Comparison of ENCODE assay signal across 17 cellular contexts in genomic region chr18:26812462-26812861, GRCh38. TPM values are rescaled to one million over a fixed set of nuclear protein-coding genes. Genes with fewer than 3 reads are reported as not detected.
A peak's percentile ranks its signal among the peaks of the same experiment; 100 is the strongest.
DNase-seq lines count a peak whose midpoint lies in the region; ATAC-seq and TF ChIP-seq lines count a peak whose summit lies in the region.
"Had no signal": no experiment of that assay in that cellular context is flagged by ENCODE, and none has a peak within 500 bp of the region (broad histone marks: within the 10 kb centered on the region; RNA-seq: fewer than 3 reads in every experiment).

No MANE protein-coding gene starts in this region.

- peak; percentile 12 for DNase-seq in COLO829 (ENCODE audit: low spot score)
- DNase-seq in DND-41, result no peak
- DNase-seq in mesendoderm, result no peak
- DNase-seq in progenitor cell of endocrine pancreas (ENCODE audit: low spot score, unreplicated experiment), result no peak
- DNase-seq in activated T-cell treated with anti-CD3 and anti-CD28 coated beads, Interleukin-2, amount 50 U/mL, for 24 hours, result no peak
- DNase-seq in AG08396 (ENCODE audit: low spot score), result no peak
- DNase-seq in DMS79 (lab: John Stamatoyannopoulos, UW), result no peak
- DNase-seq: C1 segment of cervical spinal cord; CD4-positive, alpha-beta memory T cell; DMS 273 treated with DMSO at 0.1 percent for 48 hours; DMS79 treated with DMSO at 0.1 percent for 48 hours; GOT3; HFFc6 had no signal

- ATAC-seq in DND-41 (ENCODE audit: insufficient read depth, low read depth), result no peak

- H3K79me2 ChIP-seq in DND-41 (ENCODE audit: insufficient read depth, low read length) (no peaks in the 10 kb centered on the region), mesendoderm (ENCODE audit: control insufficient read depth, insufficient read depth, low read length) (no peaks in the 10 kb centered on the region)

- no peak overlapping the region for H3K27ac ChIP-seq in DND-41 (ENCODE audit: low read length)
- no peak overlapping the region for H3K27ac ChIP-seq in mesendoderm (ENCODE audit: low read depth, low read length)
- H3K27ac ChIP-seq: A549 had no signal

- 0 out of 2 replicates have a peak, but pooled peaks cover 4% of the 10 kb centered on the region for H3K4me1 ChIP-seq in DND-41 (ENCODE audit: insufficient read depth, low read length)
- H3K4me1 ChIP-seq in mesendoderm (ENCODE audit: control insufficient read depth, low read depth, low read length), result no peaks in the 10 kb centered on the region
- H3K4me1 ChIP-seq: A549, Caco-2 had no signal

- H3K9ac ChIP-seq in DND-41 (ENCODE audit: low read depth, low read length) (no peak overlapping the region), mesendoderm (ENCODE audit: low read length) (no peak overlapping the region)

- TF ChIP-seq CTCF in DND-41 (IDR thresholded peaks at IDR 0.05; ENCODE audit: borderline replicate concordance, extremely low read depth, low read length, poor library complexity, severe bottlenecking) (no peak), progenitor cell of endocrine pancreas (IDR thresholded peaks at IDR 0.05; ENCODE audit: unreplicated experiment) (no peak)

- H3K4me2 ChIP-seq in DND-41 (ENCODE audit: insufficient read depth, low read length) (no peak overlapping the region), mesendoderm (ENCODE audit: low read length) (no peak overlapping the region)
- H3K4me2 ChIP-seq: A549 had no signal

- H2AK5ac ChIP-seq in mesendoderm (ENCODE audit: low read length), result no peak overlapping the region

- peak overlapping the region; percentile 1 for H3K27ac Mint-ChIP-seq in progenitor cell of endocrine pancreas
- no peak overlapping the region for H3K27ac Mint-ChIP-seq in activated T-cell treated with anti-CD3 and anti-CD28 coated beads, Interleukin-2, amount 50 U/mL, for 24 hours
- H3K27ac Mint-ChIP-seq: CD4-positive, alpha-beta memory T cell; HFFc6 had no signal

- no peak overlapping the region for H4K5ac ChIP-seq in mesendoderm (ENCODE audit: low read length)

- no peak overlapping the region for H4K8ac ChIP-seq in mesendoderm (ENCODE audit: low read depth, low read length)

- H3K79me1 ChIP-seq in mesendoderm (ENCODE audit: low read length), result no peaks in the 10 kb centered on the region

- peaks cover 5% of the 10 kb centered on the region for H3K9me3 Mint-ChIP-seq in progenitor cell of endocrine pancreas (ENCODE audit: low read depth)
- peaks cover 24% of the 10 kb centered on the region for H3K9me3 Mint-ChIP-seq in activated T-cell treated with anti-CD3 and anti-CD28 coated beads, Interleukin-2, amount 50 U/mL, for 24 hours

- no peaks in the 10 kb centered on the region for H3K27me3 ChIP-seq in DND-41 (ENCODE audit: insufficient read depth, low read length, poor library complexity)
- no peaks in the 10 kb centered on the region for H3K27me3 ChIP-seq in mesendoderm (ENCODE audit: insufficient read depth, low read length, poor library complexity)

- peaks cover 5% of the 10 kb centered on the region for H3K27me3 Mint-ChIP-seq in progenitor cell of endocrine pancreas
- no peaks in the 10 kb centered on the region for H3K27me3 Mint-ChIP-seq in activated T-cell treated with anti-CD3 and anti-CD28 coated beads, Interleukin-2, amount 50 U/mL, for 24 hours
- H3K27me3 Mint-ChIP-seq: CD4-positive, alpha-beta memory T cell had no signal

- no peak overlapping the region for H3K23ac ChIP-seq in mesendoderm (ENCODE audit: low read length)

- no peak overlapping the region for H3K4me3 ChIP-seq in DND-41 (ENCODE audit: low read depth in 1 of 2, low read length in 2 of 2)
- H3K4me3 ChIP-seq in mesendoderm (ENCODE audit: low read length), result no peak overlapping the region
- H3K4me3 ChIP-seq: A549, HAP-1 had no signal

- H3K36me3 Mint-ChIP-seq in progenitor cell of endocrine pancreas (ENCODE audit: insufficient read depth), result no peaks in the 10 kb centered on the region
- no peaks in the 10 kb centered on the region for H3K36me3 Mint-ChIP-seq in activated T-cell treated with anti-CD3 and anti-CD28 coated beads, Interleukin-2, amount 50 U/mL, for 24 hours (ENCODE audit: low read depth)
- H3K36me3 Mint-ChIP-seq: CD4-positive, alpha-beta memory T cell had no signal

- H2BK15ac ChIP-seq in mesendoderm (replicated peaks; ENCODE audit: low read depth), result peak overlapping the region; percentile 74

- no CpG with 5 or more reads among the region's 3 CpGs for WGBS in mesendoderm (ENCODE audit: extremely low coverage, insufficient coverage, low lambda C conversion rate)

- no peak overlapping the region for H3K56ac ChIP-seq in mesendoderm (ENCODE audit: low read length)

- H3K36me3 ChIP-seq in DND-41 (ENCODE audit: insufficient read depth, low read length), result no peaks in the 10 kb centered on the region
- H3K36me3 ChIP-seq in mesendoderm (ENCODE audit: control insufficient read depth, insufficient read depth, low read length), result no peaks in the 10 kb centered on the region
- H3K36me3 ChIP-seq: HAP-1 had no signal

- peaks cover 8% of the 10 kb centered on the region for H3K4me1 Mint-ChIP-seq in progenitor cell of endocrine pancreas (ENCODE audit: low read depth)
- H3K4me1 Mint-ChIP-seq in activated T-cell treated with anti-CD3 and anti-CD28 coated beads, Interleukin-2, amount 50 U/mL, for 24 hours (ENCODE audit: low read depth), result no peaks in the 10 kb centered on the region

- no peak overlapping the region for H3K4ac ChIP-seq in mesendoderm (ENCODE audit: low read depth, low read length)

- H3K4me3 Mint-ChIP-seq in progenitor cell of endocrine pancreas (ENCODE audit: low read depth), result no peak overlapping the region
- no peak overlapping the region for H3K4me3 Mint-ChIP-seq in activated T-cell treated with anti-CD3 and anti-CD28 coated beads, Interleukin-2, amount 50 U/mL, for 24 hours
- H3K4me3 Mint-ChIP-seq: CD4-positive, alpha-beta memory T cell; HFFc6 had no signal

- peaks cover 5% of the 10 kb centered on the region for H3K9me3 ChIP-seq in DND-41 (ENCODE audit: insufficient read depth, low read length, severe bottlenecking)
- H3K9me3 ChIP-seq: A549, Caco-2, HAP-1 had no signal

- H4K20me1 ChIP-seq in DND-41 (ENCODE audit: insufficient read depth, low read length), result no peaks in the 10 kb centered on the region

- H2BK5ac ChIP-seq in mesendoderm (ENCODE audit: low read length), result no peak overlapping the region

- no peak overlapping the region for H3K18ac ChIP-seq in mesendoderm (ENCODE audit: low read length)

- no peak overlapping the region for H2BK120ac ChIP-seq in mesendoderm (ENCODE audit: low read depth, low read length)

- H2AFZ ChIP-seq in DND-41 (ENCODE audit: low read depth, low read length), result peak overlapping the region; percentile 43

RNA-seq across cellular contexts. Expression of gene AQP4, which starts 53.0 kb away (rescaled TPM):
- polyA plus RNA-seq in mesendoderm (2013, experiment 1 of 2), result 0.28 TPM
- polyA plus RNA-seq in mesendoderm (2013, experiment 2 of 2), result 0.32 TPM
- total RNA-seq in progenitor cell of endocrine pancreas, result 1.6 and 1.7 TPM in 2 replicates
- total RNA-seq: CD4-positive, alpha-beta memory T cell; HFFc6 had no signal
- polyA plus RNA-seq: BJ; CD4-positive, alpha-beta memory T cell had no signal
